Comparison of ENCODE assay signal across 8 cellular contexts in the genomic region with DNA sequence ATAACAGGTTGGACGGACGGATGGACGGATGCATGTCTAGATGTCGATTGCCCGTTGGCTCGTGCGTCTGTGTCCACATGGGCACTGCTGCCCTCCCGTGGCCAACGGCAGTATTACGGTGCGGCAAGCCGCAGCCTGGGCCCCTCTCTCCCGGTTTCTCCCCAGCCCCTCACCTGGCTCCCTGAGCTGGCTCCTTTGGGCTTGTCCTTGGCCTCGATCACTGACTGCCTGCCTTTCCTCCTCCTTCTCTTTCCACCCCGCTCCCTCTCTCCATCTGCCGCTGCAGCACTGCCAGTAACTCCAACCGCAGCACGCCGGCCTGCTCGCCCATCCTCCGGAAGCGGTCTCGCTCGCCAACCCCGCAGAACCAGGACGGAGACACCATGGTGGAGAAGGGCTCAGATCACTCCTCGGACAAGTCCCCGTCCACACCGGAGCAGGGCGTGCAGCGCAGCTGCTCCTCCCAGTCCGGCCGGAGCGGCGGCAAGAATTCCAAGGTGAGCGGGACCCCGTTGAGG.
A peak's percentile ranks its signal among the peaks of the same experiment; 100 is the strongest.
DNase-seq lines count a peak whose midpoint lies in the region; ATAC-seq and TF ChIP-seq lines count a peak whose summit lies in the region.

No MANE protein-coding gene starts in this region.

- TF ChIP-seq CTCF in GM13976 (IDR thresholded peaks at IDR 0.05; ENCODE audit: borderline replicate concordance, control extremely low read depth, extremely low read depth, insufficient read depth, missing control alignments), result peak; percentile 88
- peak; percentile 99 for TF ChIP-seq CTCF in Panc1 (IDR thresholded peaks at IDR 0.05)
- TF ChIP-seq CTCF in testis (IDR thresholded peaks at IDR 0.05), result peak; percentile 79 to 93 (median 85)

- H2BK15ac ChIP-seq in neuronal stem cell (ENCODE audit: low read length), result peak overlapping the region; percentile 16

- no peak overlapping the region for H2BK12ac ChIP-seq in neuronal stem cell (ENCODE audit: low read length)

- H3K4me2 ChIP-seq in neuronal stem cell (ENCODE audit: insufficient read depth, low read length, poor library complexity, severe bottlenecking), result no peak overlapping the region

- no peak for TF ChIP-seq POLR2A in testis (IDR thresholded peaks at IDR 0.05)

- H3K9me3 ChIP-seq in Panc1 (ENCODE audit: control insufficient read depth, insufficient read depth, low read depth, low read length) (no peaks in the 10 kb centered on the region), neuronal stem cell (replicated peaks in 1 of 2; ENCODE audit: control insufficient read depth in 2 of 2, insufficient read depth in 1 of 2, low read depth in 1 of 2, low read length in 2 of 2) (no peaks in the 10 kb centered on the region), testis (no peaks in the 10 kb centered on the region)

- H3K4ac ChIP-seq in neuronal stem cell (ENCODE audit: low read length), result no peak overlapping the region

- H3K27ac ChIP-seq in Panc1 (ENCODE audit: low read length), result no peak overlapping the region
- no peak overlapping the region for H3K27ac ChIP-seq in neuronal stem cell (replicated peaks; ENCODE audit: low read length)
- no peak overlapping the region for H3K27ac ChIP-seq in testis

- POLR2A ChIA-PET in Panc1 (lab: Charles Lee), result no interaction called here

- no peak overlapping the region for H4K8ac ChIP-seq in neuronal stem cell (ENCODE audit: low read depth, low read length)

- peak overlapping the region; percentile 71 for H3K18ac ChIP-seq in neuronal stem cell (ENCODE audit: low read length)

- no CpG with 5 or more reads among the region's 37 CpGs for WGBS in neuronal stem cell (ENCODE audit: extremely low coverage in 2 of 2, insufficient read length in 2 of 2, insufficient replicate concordance in 1 of 2), 2 donors
- 39 to 43% methylated on average over 37 of the region's 37 CpGs for WGBS in testis, 2 donors

- H3K14ac ChIP-seq in neuronal stem cell (ENCODE audit: low read length), result no peak overlapping the region

- H2BK5ac ChIP-seq in neuronal stem cell (ENCODE audit: low read length), result no peak overlapping the region

- in situ Hi-C loops in ACHN (cut with HindIII; ENCODE audit: low pct_ligation_motif_present, low pct_unique_long_range_greater_than_20kb, low sequenced_read_pairs), result no loop called here
- in situ Hi-C loops in GM13976 (cut with MboI; ENCODE audit: low sequenced_read_pairs, unreplicated experiment), result no loop called here
- in situ Hi-C loops in Panc1 (cut with HindIII; ENCODE audit: low pct_unique_long_range_greater_than_20kb, low sequenced_read_pairs), result no loop called here

- peak overlapping the region; percentile 44 for H4K91ac ChIP-seq in neuronal stem cell (ENCODE audit: low read depth, low read length, poor library complexity)

- no TSS peak for BruUV-seq in Panc1 (replicated peaks; lab: Mats Ljungman, UMichigan)

- H3K4me3 ChIP-seq in Panc1 (ENCODE audit: low read depth in 2 of 2, low read length in 2 of 2) (no peak overlapping the region), neuronal stem cell (ENCODE audit: low read length in 2 of 2) (no peak overlapping the region), testis (peak overlapping the region; percentile 17 to 29)

- H3K79me1 ChIP-seq in neuronal stem cell (ENCODE audit: low read depth, low read length), result peaks cover 3% of the 10 kb centered on the region

- CTCF ChIA-PET in Panc1 (lab: Charles Lee), result interaction anchor here (0.9 kb wide), 2 partner anchors 11 to 42 kb away, joined by 3 to 5 read pairs; no protein-coding TSS in a partner anchor

- no peak overlapping the region for H2BK120ac ChIP-seq in neuronal stem cell (ENCODE audit: low read depth, low read length)

- DNase-seq in ACHN (peak; percentile 45), GM13976 (ENCODE audit: low spot score) (peak; percentile 87), Panc1 (ENCODE audit: low read depth, low spot score) (no peak), fibroblast of peridontal ligament (ENCODE audit: extremely low read depth) (peak; percentile 58), neuronal stem cell (ENCODE audit: low spot score) (peak; percentile 40), testis (peak; percentile 88)
- peak; percentile 36 for DNase-seq in activated T-helper 9 cell treated with anti-CD3 and anti-CD28 coated beads, Interleukin-2, amount 50 U/mL, for 16 hours (ENCODE audit: low read depth)

- H3K27me3 ChIP-seq in Panc1 (ENCODE audit: control insufficient read depth, insufficient read depth, low read length) (peaks cover 22% of the 10 kb centered on the region), neuronal stem cell (ENCODE audit: control insufficient read depth in 3 of 3, insufficient read depth in 3 of 3, low read depth in 1 of 3, low read length in 3 of 3) (no peaks in the 10 kb centered on the region), testis (no peaks in the 10 kb centered on the region)

- no peak overlapping the region for H2AFZ ChIP-seq in neuronal stem cell (ENCODE audit: low read length)

- peak overlapping the region; percentile 89 for H3K23ac ChIP-seq in neuronal stem cell (ENCODE audit: low read depth, low read length, poor library complexity)

- no peak overlapping the region for H3K9ac ChIP-seq in neuronal stem cell (ENCODE audit: low read depth, low read length, poor library complexity)

- no peaks in the 10 kb centered on the region for H3K4me1 ChIP-seq in Panc1 (ENCODE audit: control insufficient read depth, insufficient read depth, low read length)
- H3K4me1 ChIP-seq in neuronal stem cell (ENCODE audit: control insufficient read depth in 2 of 2, insufficient read depth in 1 of 2, low read depth in 1 of 2, low read length in 2 of 2), result peaks cover 2 to 3% of the 10 kb centered on the region in 2 donors
- H3K4me1 ChIP-seq in testis, result no peaks in the 10 kb centered on the region

- intact Hi-C loops in Panc1 (cut with micrococcal nuclease; ENCODE audit: unreplicated experiment) (loop anchor here (1.0 kb wide), 2 partner anchors 66 to 130 kb away; no protein-coding TSS in a partner anchor), testis (cut with DNase I; ENCODE audit: low total_unique reads) (loop anchor here (5.0 kb wide), 1 partner anchor 65 kb away; no protein-coding TSS in a partner anchor)

- H3K36me3 ChIP-seq in Panc1 (ENCODE audit: control insufficient read depth, insufficient read depth, low read length) (no peaks in the 10 kb centered on the region), neuronal stem cell (replicated peaks in 1 of 2; ENCODE audit: control insufficient read depth in 2 of 2, insufficient read depth in 2 of 2, low read length in 2 of 2) (peaks cover 0 to 3% of the 10 kb centered on the region in 2 donors), testis (ENCODE audit: low read depth, missing control alignments) (no peaks in the 10 kb centered on the region)

- H2AK5ac ChIP-seq in neuronal stem cell (ENCODE audit: low read depth, low read length), result peak overlapping the region; percentile 52

- ATAC-seq in HG03196 (IDR thresholded peaks at IDR 0.05; ENCODE audit: unreplicated experiment) (peak; percentile 51), Panc1 (peak; percentile 80)

Comparison
In these comparisons a context has a peak if more than half of its experiments do, and no peak if none do; other contexts are left out.
1. H3K4me3 ChIP-seq: peak in testis (2 of 2); none in Panc1 (0 of 2) and neuronal stem cell (0 of 2).
2. Peak in every context shown above with its lines, with median percentiles within 50 percentile points of each other: CTCF ChIP-seq.